Comparison of ENCODE assay signal across 30 cellular contexts in the genomic region with DNA sequence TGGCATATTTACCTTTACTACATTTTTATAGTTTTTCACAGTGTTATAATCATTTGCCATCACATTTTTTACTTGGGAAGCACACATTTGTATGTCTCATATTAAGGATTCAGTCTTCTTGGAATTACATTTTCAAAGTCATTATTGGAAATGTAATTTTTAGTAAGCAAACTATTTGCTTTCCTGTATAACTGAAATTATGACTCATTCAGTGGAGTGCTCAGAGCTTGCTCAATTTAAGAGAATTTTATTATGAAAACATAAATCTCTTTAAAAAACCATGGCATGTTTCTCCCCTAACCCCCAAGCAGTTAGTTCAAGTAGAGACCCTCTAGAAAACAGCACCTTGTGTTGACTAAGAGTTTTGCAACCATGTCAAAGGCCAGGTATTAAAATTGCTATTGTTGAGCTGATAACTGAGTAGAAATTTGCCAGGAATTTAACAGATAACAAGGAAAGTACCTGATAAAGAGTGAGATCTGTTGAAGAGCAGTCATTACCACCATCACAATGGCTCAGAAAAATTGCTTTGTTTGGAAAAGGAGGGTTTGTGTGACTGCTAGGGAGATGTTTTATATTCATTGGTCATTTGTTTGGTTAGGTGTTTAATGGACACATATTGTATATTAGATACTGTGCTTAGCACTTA.
DNase-seq lines count a peak whose midpoint lies in the region; ATAC-seq, FAIRE-seq and TF ChIP-seq lines count a peak whose summit lies in the region.
"Had no signal": no experiment of that assay in that cellular context is flagged by ENCODE, and none has a peak within 500 bp of the region (broad histone marks: within the 10 kb centered on the region; RNA-seq: fewer than 3 reads in every experiment).

No MANE protein-coding gene starts in this region.

- no peak overlapping the region for H4K91ac ChIP-seq in trophoblast cell (ENCODE audit: low read depth, low read length)

- H3K27ac ChIP-seq in endothelial cell of umbilical vein (ENCODE audit: insufficient read depth, low read depth, low read length) (no peak overlapping the region), trophoblast cell (ENCODE audit: low read depth, low read length) (no peak overlapping the region), testis (no peak overlapping the region)
- H3K27ac ChIP-seq: 22Rv1, ovary, thoracic aorta had no signal

- no peak for ATAC-seq in GM19395 (IDR thresholded peaks at IDR 0.05; ENCODE audit: unreplicated experiment)
- ATAC-seq: HepG2; left lobe of liver; stimulated activated naive CD8-positive, alpha-beta T cell treated with anti-CD3 and anti-CD28 coated beads, Interleukin-15, Interleukin-2, amounts not matched to agents 100 U/mL and 50 U/mL, for 24 hours had no signal

- H3K23ac ChIP-seq in trophoblast cell (ENCODE audit: low read length) = no peak overlapping the region

- H2BK12ac ChIP-seq in trophoblast cell (ENCODE audit: low read length) = no peak overlapping the region

- BruUV-seq in endothelial cell of umbilical vein (replicated peaks; lab: Mats Ljungman, UMichigan) = no TSS peak

- H4K20me1 ChIP-seq in endothelial cell of umbilical vein (replicated peaks; ENCODE audit: control insufficient read depth, extremely low read depth, insufficient read depth, low read length) = no peaks in the 10 kb centered on the region

- TF ChIP-seq CTCF in endothelial cell of umbilical vein (IDR thresholded peaks at IDR 0.05; ENCODE audit: extremely low read depth in 1 of 2, insufficient read depth in 1 of 2, low read depth in 1 of 2, low read length in 2 of 2) = no peak
- no peak for TF ChIP-seq CTCF in testis (IDR thresholded peaks at IDR 0.05)

- H2BK120ac ChIP-seq in trophoblast cell (ENCODE audit: insufficient read depth, low read length, poor library complexity) = no peak overlapping the region

- CTCF ChIA-PET in endothelial cell of umbilical vein (lab: Charles Lee) = interaction anchor here (1.5 kb wide), 1 partner anchor 25 kb away, joined by 3 read pairs; no protein-coding TSS in a partner anchor

- H2BK5ac ChIP-seq in trophoblast cell (ENCODE audit: low read depth, low read length, poor library complexity) = no peak overlapping the region

- H3K79me1 ChIP-seq in trophoblast cell (ENCODE audit: low read length) = no peaks in the 10 kb centered on the region

- dilution Hi-C loops in endothelial cell of umbilical vein (cut with MboI; ENCODE audit: extremely low pct_ligation_motif_present, low sequenced_read_pairs) = no loop called here

- H3K36me3 ChIP-seq in endothelial cell of umbilical vein (ENCODE audit: control insufficient read depth in 2 of 2, extremely low read depth in 1 of 2, insufficient read depth in 2 of 2, low read length in 2 of 2) = no peaks in the 10 kb centered on the region
- H3K36me3 ChIP-seq in trophoblast cell (ENCODE audit: control insufficient read depth in 1 of 2, insufficient read depth in 2 of 2, low read length in 2 of 2) = no peaks in the 10 kb centered on the region
- H3K36me3 ChIP-seq in testis (ENCODE audit: low read depth, missing control alignments) = no peaks in the 10 kb centered on the region
- H3K36me3 ChIP-seq: HAP-1, ovary, thoracic aorta had no signal

- H3K9ac ChIP-seq in endothelial cell of umbilical vein (replicated peaks; ENCODE audit: extremely low read depth, insufficient read depth, low read length) (no peak overlapping the region), trophoblast cell (ENCODE audit: low read length) (no peak overlapping the region)

- H3K27me3 ChIP-seq in endothelial cell of umbilical vein (ENCODE audit: control insufficient read depth in 2 of 2, insufficient read depth in 2 of 2, low read length in 2 of 2) (no peaks in the 10 kb centered on the region), trophoblast cell (ENCODE audit: insufficient read depth, low read length) (no peaks in the 10 kb centered on the region), testis (no peaks in the 10 kb centered on the region)
- H3K27me3 ChIP-seq: ovary had no signal

- DNase-seq in DMS53 (lab: John Stamatoyannopoulos, UW) = peak; percentile 21
- no peak for DNase-seq in DMS53 treated with DMSO at 0.1 percent for 48 hours (lab: John Stamatoyannopoulos, UW; ENCODE audit: unreplicated experiment)
- DNase-seq in NCI-H748 (lab: John Stamatoyannopoulos, UW; ENCODE audit: unreplicated experiment) = peak; percentile 85
- no peak for DNase-seq in endothelial cell of umbilical vein (ENCODE audit: low read depth, low spot score)
- DNase-seq in trophoblast cell = peak; percentile 7 to 67
- no peak for DNase-seq in HT-29 (ENCODE audit: low spot score)
- no peak for DNase-seq in testis
- DNase-seq: activated CD4-positive, alpha-beta T cell treated with anti-CD3 and anti-CD28 coated beads, Interleukin-2, amount 50 U/mL, for 1 hour; activated CD4-positive, CD25-positive, alpha-beta regulatory T cell; activated effector memory CD4-positive, alpha-beta T cell treated with anti-CD3 and anti-CD28 coated beads, Interleukin-2, amount 50 U/mL, for 16 hours; activated naive CD8-positive, alpha-beta T cell treated with anti-CD3 and anti-CD28 coated beads, Interleukin-2, amount 10 ng/mL, durations not matched to agents 7 days and 5 days; activated T-cell treated with anti-CD3 and anti-CD28 coated beads, Interleukin-2, amount 50 U/mL, for 1 hour; C1 segment of cervical spinal cord; DMS79 treated with DMSO at 0.1 percent for 48 hours; Karpas-422; NCI-H1436 treated with DMSO at 0.1 percent for 48 hours; OCI-M1; ovary; stimulated activated CD4-positive, alpha-beta T cell treated with anti-CD3 and anti-CD28 coated beads, Interleukin-1b, Interleukin-23, amount 100 ng/mL, for 48 hours; stimulated activated naive CD8-positive, alpha-beta T cell treated with anti-CD3 and anti-CD28 coated beads, Interleukin-15, Interleukin-2, amounts not matched to agents 100 U/mL and 50 U/mL, for 24 hours had no signal

- no peaks in the 10 kb centered on the region for H3K79me2 ChIP-seq in endothelial cell of umbilical vein (ENCODE audit: control insufficient read depth, insufficient read depth, low read length)
- H3K79me2 ChIP-seq in trophoblast cell (ENCODE audit: control insufficient read depth, insufficient read depth, low read length, poor library complexity) = no peaks in the 10 kb centered on the region

- H4K12ac ChIP-seq in trophoblast cell (ENCODE audit: low read depth, low read length) = no peak overlapping the region

- H3K14ac ChIP-seq in trophoblast cell (ENCODE audit: low read length) = no peak overlapping the region

- no peak overlapping the region for H3K18ac ChIP-seq in trophoblast cell (ENCODE audit: low read length)

- H3K4me2 ChIP-seq in endothelial cell of umbilical vein (ENCODE audit: insufficient read depth, low read length) (no peak overlapping the region), trophoblast cell (ENCODE audit: low read length) (no peak overlapping the region)
- H3K4me2 ChIP-seq: smooth muscle cell had no signal

- no peak overlapping the region for H2AK5ac ChIP-seq in trophoblast cell (ENCODE audit: low read length)

- H3K9me3 ChIP-seq in endothelial cell of umbilical vein (replicated peaks; ENCODE audit: control insufficient read depth, insufficient read depth, low read length) = no peaks in the 10 kb centered on the region
- no peaks in the 10 kb centered on the region for H3K9me3 ChIP-seq in trophoblast cell (ENCODE audit: insufficient read depth, low read depth, low read length)
- no peaks in the 10 kb centered on the region for H3K9me3 ChIP-seq in testis
- H3K9me3 ChIP-seq: HAP-1, ovary, thoracic aorta had no signal

- TF ChIP-seq POLR2A in endothelial cell of umbilical vein (IDR thresholded peaks at IDR 0.05; ENCODE audit: low read depth, low read length) (no peak), testis (IDR thresholded peaks at IDR 0.05) (no peak)

- POLR2A ChIA-PET in endothelial cell of umbilical vein (lab: Charles Lee) = no interaction called here

- H4K8ac ChIP-seq in trophoblast cell (ENCODE audit: low read depth, low read length) = no peak overlapping the region

- H3K4me3 ChIP-seq in endothelial cell of umbilical vein (replicated peaks in 1 of 3; ENCODE audit: insufficient read depth in 1 of 3, low read depth in 1 of 3, low read length in 3 of 3) = no peak overlapping the region
- H3K4me3 ChIP-seq in trophoblast cell (ENCODE audit: low read depth, low read length) = no peak overlapping the region
- no peak overlapping the region for H3K4me3 ChIP-seq in testis
- H3K4me3 ChIP-seq: HAP-1, ovary, smooth muscle cell, thoracic aorta had no signal

- intact Hi-C loops in endothelial cell of umbilical vein (cut with micrococcal nuclease) (no loop called here), testis (cut with DNase I; ENCODE audit: low total_unique reads) (no loop called here)

- no peaks in the 10 kb centered on the region for H3K9me1 ChIP-seq in endothelial cell of umbilical vein (replicated peaks; ENCODE audit: control insufficient read depth, extremely low read depth, insufficient read depth, low read length)

- no peak overlapping the region for H3K4ac ChIP-seq in trophoblast cell (ENCODE audit: low read depth, low read length)

- no peak for FAIRE-seq in endothelial cell of umbilical vein (lab: Jason Lieb, UNC)
- FAIRE-seq: endometrium, HepG2, islet of Langerhans, urothelium cell line had no signal

- H3K4me1 ChIP-seq in endothelial cell of umbilical vein (ENCODE audit: control insufficient read depth, extremely low read depth, insufficient read depth, low read length) = no peaks in the 10 kb centered on the region
- no peaks in the 10 kb centered on the region for H3K4me1 ChIP-seq in trophoblast cell (ENCODE audit: control insufficient read depth in 1 of 2, insufficient read depth in 2 of 2, low read length in 2 of 2)
- H3K4me1 ChIP-seq in testis = no peaks in the 10 kb centered on the region

- H2AFZ ChIP-seq in endothelial cell of umbilical vein (ENCODE audit: low read depth, low read length) (no peak overlapping the region), trophoblast cell (ENCODE audit: insufficient read depth, low read length, poor library complexity) (no peak overlapping the region)

TF ChIP-seq in endothelial cell of umbilical vein, 7 proteins besides CTCF, POLR2A, EP300 and RAD21:
- peak; percentile 11 for TF ChIP-seq FOS (IDR thresholded peaks at IDR 0.05; ENCODE audit: borderline replicate concordance, insufficient read depth, low read length)
- TF ChIP-seq MYC (IDR thresholded peaks at IDR 0.05; ENCODE audit: low read depth, low read length) = no peak
TF ChIP-seq in endothelial cell of umbilical vein: peak in this region for 1.

Comparison
In these comparisons a context has a peak if more than half of its experiments do, and no peak if none do; other contexts are left out.
1. DNase-seq: peak in DMS53 (single experiment), NCI-H748 (single experiment) and trophoblast cell (2 of 2); none in DMS53 treated with DMSO at 0.1 percent for 48 hours (single experiment), endothelial cell of umbilical vein (single experiment), HT-29 (single experiment) and testis (single experiment).